Comparison of ENCODE assay signal across 8 cellular contexts in the genomic region with DNA sequence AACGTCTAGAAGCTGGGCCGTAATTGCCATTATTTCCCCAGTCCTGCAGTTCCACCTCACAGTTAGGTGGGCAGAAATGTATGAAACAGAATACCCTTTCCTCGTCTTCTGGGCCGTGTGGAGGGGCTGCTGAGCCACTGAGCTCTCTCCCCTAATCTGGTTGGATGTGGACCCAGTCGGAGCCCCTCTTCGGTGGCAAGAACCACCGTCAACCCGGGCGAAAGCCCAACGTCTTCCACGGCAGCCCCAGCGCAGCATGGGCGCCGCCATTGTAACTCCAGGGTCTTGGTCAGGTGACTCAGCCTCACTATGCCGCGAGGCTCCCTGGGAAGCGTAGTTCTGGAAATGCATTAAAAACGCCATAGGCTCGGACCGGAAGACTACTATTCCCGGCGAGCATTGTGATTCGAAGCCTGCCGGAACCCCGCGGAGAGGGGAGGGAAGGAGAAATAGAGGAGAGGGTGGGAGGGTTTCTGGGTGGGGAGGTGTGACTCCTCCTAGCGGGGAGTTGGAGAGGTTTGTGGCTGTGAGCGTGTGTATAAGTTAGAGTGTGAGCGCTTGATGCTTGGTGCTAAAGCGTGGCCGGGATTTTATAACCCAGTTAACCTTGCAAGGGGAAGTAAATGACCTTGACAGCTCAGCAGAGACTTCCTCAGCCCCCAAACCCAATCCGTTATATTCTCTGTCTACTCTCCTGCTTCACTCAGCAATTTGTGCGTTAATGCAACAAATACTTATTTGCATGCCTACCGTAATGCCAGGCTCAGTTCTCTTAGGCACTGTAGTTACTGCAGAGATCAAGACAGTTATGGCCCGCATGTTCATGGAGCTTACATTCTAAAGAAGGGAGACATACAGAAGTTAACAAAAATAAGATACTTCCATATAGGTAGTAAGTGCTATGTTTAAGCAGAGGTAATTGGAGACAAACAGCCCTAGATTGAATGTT. TPM values are rescaled to one million over a fixed set of nuclear protein-coding genes. Genes with fewer than 3 reads are reported as not detected.
DNase-seq lines count a peak whose midpoint lies in the region; ATAC-seq and TF ChIP-seq lines count a peak whose summit lies in the region.

A gene with protein sequence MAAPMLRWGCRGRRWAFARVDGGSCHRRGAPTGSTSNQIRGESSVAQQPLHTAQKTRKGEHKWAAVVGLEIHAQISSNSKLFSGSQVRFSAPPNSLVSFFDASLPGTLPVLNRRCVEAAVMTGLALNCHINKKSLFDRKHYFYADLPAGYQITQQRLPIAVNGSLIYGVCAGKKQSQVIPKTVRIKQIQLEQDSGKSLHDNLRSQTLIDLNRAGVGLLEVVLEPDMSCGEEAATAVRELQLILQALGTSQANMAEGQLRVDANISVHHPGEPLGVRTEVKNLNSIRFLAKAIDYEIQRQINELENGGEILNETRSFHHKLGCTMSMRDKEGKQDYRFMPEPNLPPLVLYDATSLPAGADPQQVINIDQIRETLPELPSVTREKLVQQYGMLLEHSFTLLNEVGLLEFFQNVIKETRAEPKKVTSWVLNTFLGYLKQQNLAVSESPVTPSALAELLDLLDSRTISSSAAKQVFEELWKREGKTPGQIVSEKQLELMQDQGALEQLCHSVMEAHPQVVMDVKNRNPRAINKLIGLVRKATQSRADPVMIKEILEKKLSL (minus strand): TSS at position 295 of the 949 bp plus-strand sequence. CDS start 25 bp downstream, at position 270.

- H3K4me1 Mint-ChIP-seq in Calu3 (ENCODE audit: low read depth, unreplicated experiment), result no peaks in the 10 kb centered on the region

- peak within 1 kb of the TSS; percentile 79 to 87 for H3K4ac ChIP-seq in mesenchymal stem cell (ENCODE audit: low read depth in 1 of 2, low read length in 2 of 2)

- H3K18ac ChIP-seq in mesenchymal stem cell (ENCODE audit: low read depth in 1 of 2, low read length in 2 of 2), result peak within 1 kb of the TSS; percentile 64 to 83

- H2BK120ac ChIP-seq in mesenchymal stem cell (ENCODE audit: low read depth, low read length), result peak within 1 kb of the TSS; percentile 71

- H3K27me3 ChIP-seq in endocrine pancreas (ENCODE audit: control insufficient read depth, insufficient read depth, low read length), result no peaks in the 10 kb centered on the region
- peaks cover 0 to 8% of the 10 kb centered on the region in 2 experiments for H3K27me3 ChIP-seq in mesenchymal stem cell (ENCODE audit: control insufficient read depth in 1 of 2, insufficient read depth in 1 of 2, low read length in 2 of 2)

- H3K27ac ChIP-seq in mesenchymal stem cell (ENCODE audit: low read length, poor library complexity, severe bottlenecking), result peak within 1 kb of the TSS; percentile 11

- H3K4me3 ChIP-seq in endocrine pancreas (ENCODE audit: control insufficient read depth, insufficient read depth, low read length) (peak within 1 kb of the TSS; percentile 81), mesenchymal stem cell (ENCODE audit: insufficient read depth in 1 of 2, low read depth in 1 of 2, low read length in 2 of 2) (peak within 1 kb of the TSS; percentile 73 to 98)

- peaks cover 9% of the 10 kb centered on the region for H3K79me1 ChIP-seq in mesenchymal stem cell (replicated peaks; ENCODE audit: low read length, poor library complexity, severe bottlenecking)

- H2BK15ac ChIP-seq in mesenchymal stem cell (ENCODE audit: low read depth, poor library complexity, severe bottlenecking), result no peak within 1 kb of the TSS

- H2AK5ac ChIP-seq in mesenchymal stem cell (ENCODE audit: low read length, severe bottlenecking), result peak within 1 kb of the TSS; percentile 26

- intact Hi-C loops in Calu3 (cut with micrococcal nuclease; ENCODE audit: unreplicated experiment), result no loop called here

- peak within 1 kb of the TSS; percentile 46 for H2BK5ac ChIP-seq in mesenchymal stem cell (ENCODE audit: low read depth, low read length, poor library complexity, severe bottlenecking)

- no peaks in the 10 kb centered on the region for H3K9me3 Mint-ChIP-seq in Calu3 (ENCODE audit: low read depth, unreplicated experiment)

- peak; percentile 83 for DNase-seq in Calu3
- DNase-seq in HUDEP-2 (lab: John Stamatoyannopoulos, UW; ENCODE audit: unreplicated experiment in 76 of 76), result peak; percentile 12 to 96 (median 88)
- DNase-seq in NOMO-1 treated with dmso at 0.1 percent for 144 hours (lab: John Stamatoyannopoulos, UW; ENCODE audit: unreplicated experiment), result peak; percentile 95
- DNase-seq in activated CD8-positive, alpha-beta memory T cell treated with anti-CD3 and anti-CD28 coated beads for 48 hours (ENCODE audit: low read depth in 2 of 3, low spot score in 2 of 3), result peak; percentile 45 to 73 (median 64)
- DNase-seq in mesenchymal stem cell, result peak; percentile 98
- DNase-seq in stimulated activated CD8-positive, alpha-beta memory T cell treated with anti-CD3 and anti-CD28 coated beads, Interleukin-12 subunit alpha, Interleukin-12 subunit beta, amount 100 ng/mL, for 4 hours (ENCODE audit: low read depth), result peak; percentile 82

- peak within 1 kb of the TSS; percentile 99 for H3K27ac Mint-ChIP-seq in Calu3 (ENCODE audit: unreplicated experiment)

- H3K4me2 ChIP-seq in mesenchymal stem cell (ENCODE audit: low read length, poor library complexity, severe bottlenecking), result peak within 1 kb of the TSS; percentile 96

- H4K91ac ChIP-seq in mesenchymal stem cell (ENCODE audit: low read length), result peak within 1 kb of the TSS; percentile 9

- peaks cover 6% of the 10 kb centered on the region for H3K4me1 ChIP-seq in endocrine pancreas (ENCODE audit: control insufficient read depth, insufficient read depth, low read length)
- no peaks in the 10 kb centered on the region for H3K4me1 ChIP-seq in mesenchymal stem cell (ENCODE audit: control insufficient read depth, insufficient read depth, low read depth, low read length)

- H2AFZ ChIP-seq in mesenchymal stem cell (ENCODE audit: low read depth, low read length), result peak within 1 kb of the TSS; percentile 99

- H3K9me3 ChIP-seq in endocrine pancreas (ENCODE audit: control insufficient read depth, low read length) (no peaks in the 10 kb centered on the region), mesenchymal stem cell (ENCODE audit: control insufficient read depth, low read length) (no peaks in the 10 kb centered on the region)

- peaks cover 35% of the 10 kb centered on the region for H3K27me3 Mint-ChIP-seq in Calu3 (ENCODE audit: unreplicated experiment)

- H3K23ac ChIP-seq in mesenchymal stem cell (ENCODE audit: low read length in 2 of 2), result no peak within 1 kb of the TSS

- peak within 1 kb of the TSS in 1 of 2 experiments; percentile 70 for H3K14ac ChIP-seq in mesenchymal stem cell (ENCODE audit: low read length in 2 of 2)

- TF ChIP-seq CTCF in Calu3 (IDR thresholded peaks at IDR 0.05; ENCODE audit: unreplicated experiment), result no peak

- peak within 1 kb of the TSS; percentile 62 for H3K9ac ChIP-seq in endocrine pancreas (ENCODE audit: control insufficient read depth, insufficient read depth, low read length)
- H3K9ac ChIP-seq in mesenchymal stem cell (ENCODE audit: low read length), result peak within 1 kb of the TSS; percentile 99

- no TSS peak for BruUV-seq in Calu3 (replicated peaks; lab: Mats Ljungman, UMichigan)

- H3K4me3 Mint-ChIP-seq in Calu3 (ENCODE audit: low read depth, unreplicated experiment), result peak within 1 kb of the TSS; percentile 99

- CTCF ChIA-PET in Calu3 (lab: Charles Lee), result no interaction called here

- H4K8ac ChIP-seq in mesenchymal stem cell (ENCODE audit: low read length), result peak within 1 kb of the TSS; percentile 98

- 10% methylated on average over 31 of the region's 35 CpGs for WGBS in mesenchymal stem cell

- H3K36me3 ChIP-seq in endocrine pancreas (ENCODE audit: control insufficient read depth, insufficient read depth, low read length) (no peaks in the 10 kb centered on the region), mesenchymal stem cell (ENCODE audit: control insufficient read depth in 1 of 2, insufficient read depth in 2 of 2, low read depth in 1 of 2, low read length in 2 of 2) (peaks cover 0 to 21% of the 10 kb centered on the region in 2 experiments)

- ATAC-seq in GM21381 (IDR thresholded peaks at IDR 0.05; ENCODE audit: unreplicated experiment), result peak; percentile 99

- H2BK12ac ChIP-seq in mesenchymal stem cell (ENCODE audit: low read length in 2 of 2), result no peak within 1 kb of the TSS

- peaks cover 10% of the 10 kb centered on the region for H3K36me3 Mint-ChIP-seq in Calu3 (ENCODE audit: insufficient read depth, unreplicated experiment)

RNA-seq across cellular contexts. Expression of the gene that starts here (rescaled TPM):
- 11.6 and 13.7 TPM in 2 replicates for total RNA-seq in Calu3 (2022)
- 12.0 TPM for polyA plus RNA-seq in mesenchymal stem cell (2013, experiment 1 of 2)
- polyA plus RNA-seq in mesenchymal stem cell (2013, experiment 2 of 2), result 11.8 TPM

Comparison
In these comparisons a context has a peak if more than half of its experiments do, and no peak if none do; other contexts are left out.
1. Peak in every context shown above with its lines: DNase-seq, ATAC-seq, H3K4me3 ChIP-seq and H3K27ac ChIP-seq.